In the genomic region with DNA sequence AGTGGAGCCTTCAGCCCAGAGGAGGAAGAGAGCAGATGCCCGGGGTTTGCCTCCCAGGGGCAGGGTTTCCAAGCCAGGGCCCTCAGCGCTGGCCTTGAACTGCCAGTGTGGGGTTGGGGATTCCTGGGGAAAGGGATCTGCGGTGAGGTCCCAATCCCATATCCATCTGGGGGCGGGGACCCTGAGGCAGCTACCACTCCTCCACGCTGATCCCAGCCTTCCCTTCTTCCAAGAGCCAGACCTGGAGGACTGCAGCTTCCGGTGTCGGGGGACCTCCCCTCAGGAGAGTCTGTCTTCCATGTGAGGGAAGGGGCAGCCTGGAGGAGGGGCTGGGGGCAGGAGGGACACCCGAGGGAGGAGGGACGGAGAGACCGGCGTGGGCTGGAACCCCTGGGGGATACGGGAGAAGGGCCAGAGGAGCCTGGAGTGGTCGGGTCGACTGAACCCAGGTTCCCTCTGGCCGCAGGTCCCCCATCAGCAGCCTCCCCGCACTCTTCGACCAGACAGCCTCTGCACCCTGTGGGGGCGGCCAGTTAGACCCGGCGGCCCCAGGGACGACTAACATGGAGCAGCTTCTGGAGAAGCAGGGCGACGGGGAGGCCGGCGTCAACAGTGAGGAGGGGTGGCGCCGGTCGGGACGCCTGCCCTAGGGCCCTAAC, we compare ENCODE assay signal across 1 cellular context.
TF ChIP-seq lines count a peak whose summit lies in the region.

No MANE protein-coding gene starts in this region.

TF ChIP-seq in HepG2, 621 proteins besides CTCF, POLR2A, EP300 and RAD21 (continued from another document):
- TF ChIP-seq, protein P1, sequence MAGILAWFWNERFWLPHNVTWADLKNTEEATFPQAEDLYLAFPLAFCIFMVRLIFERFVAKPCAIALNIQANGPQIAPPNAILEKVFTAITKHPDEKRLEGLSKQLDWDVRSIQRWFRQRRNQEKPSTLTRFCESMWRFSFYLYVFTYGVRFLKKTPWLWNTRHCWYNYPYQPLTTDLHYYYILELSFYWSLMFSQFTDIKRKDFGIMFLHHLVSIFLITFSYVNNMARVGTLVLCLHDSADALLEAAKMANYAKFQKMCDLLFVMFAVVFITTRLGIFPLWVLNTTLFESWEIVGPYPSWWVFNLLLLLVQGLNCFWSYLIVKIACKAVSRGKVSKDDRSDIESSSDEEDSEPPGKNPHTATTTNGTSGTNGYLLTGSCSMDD (CRISPR knock-in tag; IDR thresholded peaks at IDR 0.05), result no peak
